ENCODE assay signal across 10 cellular contexts in genomic region chr15:43649430-43649926, GRCh38. TPM values are rescaled to one million over a fixed set of nuclear protein-coding genes. Genes with fewer than 3 reads are reported as not detected.
"Had no signal": no experiment of that assay in that cellular context is flagged by ENCODE, and none has a peak within 500 bp of the region (broad histone marks: within the 10 kb centered on the region; RNA-seq: fewer than 3 reads in every experiment).

No MANE protein-coding gene starts in this region.

RNA-seq across cellular contexts. Expression of gene STRC, which starts 30.9 kb away (rescaled TPM):
- total RNA-seq: fibroblast of villous mesenchyme, lower lobe of right lung had no signal
- polyA plus RNA-seq: fibroblast of lung had no signal

RNA-seq across cellular contexts. Expression of gene CKMT1A, which starts 44.2 kb away (rescaled TPM):
- total RNA-seq: aorta; fibroblast of lung; fibroblast of villous mesenchyme; mononuclear cell; myocyte; subcutaneous adipose tissue; T-helper 1 cell treated with Interleukin-12 subunit alpha and Interleukin-12 subunit beta and Interleukin-4 antibody, amounts not matched to agents 30 ng/mL and 1 ng/mL, for 36 hours had no signal

RNA-seq across cellular contexts. Expression of gene CKMT1B, which starts 55.7 kb away (rescaled TPM):
- total RNA-seq: aorta, cardiac septum, fibroblast of lung, fibroblast of villous mesenchyme, mononuclear cell, myocyte, sciatic nerve had no signal
- polyA plus RNA-seq: fibroblast of lung had no signal
